Comparison of ENCODE assay signal across 9 cellular contexts in genomic region chr3:160485931-160486330, GRCh38. TPM values are rescaled to one million over a fixed set of nuclear protein-coding genes. Genes with fewer than 3 reads are reported as not detected.
DNase-seq lines count a peak whose midpoint lies in the region; ATAC-seq and TF ChIP-seq lines count a peak whose summit lies in the region.
"Had no signal": no experiment of that assay in that cellular context is flagged by ENCODE, and none has a peak within 500 bp of the region (broad histone marks: within the 10 kb centered on the region; RNA-seq: fewer than 3 reads in every experiment).

No MANE protein-coding gene starts in this region.

- CTCF ChIA-PET in CD8-positive, alpha-beta memory T cell (lab: Charles Lee), result interaction anchor here (2.4 kb wide), 1 partner anchor 36 kb away, joined by 8 read pairs; the partner anchor contains the start of gene TRIM59

- H3K79me2 ChIP-seq in GM23338 (replicated peaks; ENCODE audit: insufficient read depth), result no peaks in the 10 kb centered on the region

- peak overlapping the region in 6 of 7 donors; percentile 17 to 76 (median 62) for H3K4me3 Mint-ChIP-seq in CD8-positive, alpha-beta memory T cell
- no peak overlapping the region; the same call in 2 of the 3 replicates for H3K4me3 Mint-ChIP-seq in GM23338
- H3K4me3 Mint-ChIP-seq in natural killer cell treated with Interleukin-12 subunit alpha and Interleukin-12 subunit beta and Interleukin-15 and Interleukin-18, amount 100 ng/mL, for 72 hours, result peak overlapping the region; percentile 56

- peak; percentile 26; the same call in 2 of the 3 replicates for ATAC-seq in GM23338
- ATAC-seq in natural killer cell treated with Interleukin-12 subunit alpha and Interleukin-12 subunit beta and Interleukin-15 and Interleukin-18, amount 100 ng/mL, for 72 hours, result no peak

- H3K36me3 Mint-ChIP-seq in CD8-positive, alpha-beta memory T cell, result no peaks in the 10 kb centered on the region
- H3K36me3 Mint-ChIP-seq in GM23338 (ENCODE audit: low read depth), result no peaks in the 10 kb centered on the region
- no peaks in the 10 kb centered on the region for H3K36me3 Mint-ChIP-seq in natural killer cell treated with Interleukin-12 subunit alpha and Interleukin-12 subunit beta and Interleukin-15 and Interleukin-18, amount 100 ng/mL, for 72 hours

- H3K4me2 ChIP-seq in GM23338, result no peak overlapping the region

- intact Hi-C loops in head of caudate nucleus (cut with DNase I), result loop anchor here (10.0 kb wide), 1 partner anchor 71 kb away; no protein-coding TSS in a partner anchor

- no peak overlapping the region for H3K4me3 ChIP-seq in CD8-positive, alpha-beta memory T cell (ENCODE audit: low read length)
- H3K4me3 ChIP-seq in GM23338 (no peak overlapping the region), adipocyte (ENCODE audit: low read length) (peak overlapping the region; percentile 58)

- no peak for DNase-seq in CD8-positive, alpha-beta memory T cell
- no peak for DNase-seq in GM23338 (ENCODE audit: low spot score)
- no peak for DNase-seq in adipocyte (ENCODE audit: low read depth)
- no peak for DNase-seq in natural killer cell treated with Interleukin-12 subunit alpha and Interleukin-12 subunit beta and Interleukin-15 and Interleukin-18, amount 100 ng/mL, for 72 hours (ENCODE audit: low spot score)
- DNase-seq in SIG-M5 treated with dmso at 0.1 percent for 504 hours (lab: John Stamatoyannopoulos, UW; ENCODE audit: unreplicated experiment), result no peak
- no peak for DNase-seq in head of caudate nucleus
- no peak for DNase-seq in NCI-H526 (lab: John Stamatoyannopoulos, UW)
- DNase-seq in NCI-H226, result no peak
- DNase-seq: NCI-H1048 had no signal

- H4K20me1 ChIP-seq in GM23338 (replicated peaks; ENCODE audit: insufficient read depth), result no peaks in the 10 kb centered on the region

- no peak for TF ChIP-seq CTCF in GM23338 (conservative IDR thresholded peaks at IDR 0.05; ENCODE audit: low read depth in 2 of 2)

- H3K27ac ChIP-seq in CD8-positive, alpha-beta memory T cell (ENCODE audit: low read depth, low read length), result no peak overlapping the region
- H3K27ac ChIP-seq in GM23338 (ENCODE audit: low read depth), result no peak overlapping the region

- H3K9me3 ChIP-seq in CD8-positive, alpha-beta memory T cell (ENCODE audit: low read length), result no peaks in the 10 kb centered on the region
- no peaks in the 10 kb centered on the region for H3K9me3 ChIP-seq in adipocyte (ENCODE audit: control insufficient read depth, low read length)

- POLR2A ChIA-PET in CD8-positive, alpha-beta memory T cell (lab: Charles Lee), result no interaction called here

- no peak overlapping the region; the same call in 1 of the 2 replicates for H2AFZ ChIP-seq in GM23338

- H3K9me2 ChIP-seq in GM23338 (ENCODE audit: insufficient read depth), result no peaks in the 10 kb centered on the region

- H3K9ac ChIP-seq in adipocyte (ENCODE audit: low read length), result peak overlapping the region; percentile 55

- no peaks in the 10 kb centered on the region for H3K36me3 ChIP-seq in CD8-positive, alpha-beta memory T cell (ENCODE audit: insufficient read depth, low read length)
- H3K36me3 ChIP-seq in GM23338 (ENCODE audit: insufficient read depth), result no peaks in the 10 kb centered on the region
- H3K36me3 ChIP-seq in adipocyte (ENCODE audit: control insufficient read depth, insufficient read depth, low read length, severe bottlenecking), result no peaks in the 10 kb centered on the region

- H3K4me1 ChIP-seq in CD8-positive, alpha-beta memory T cell (ENCODE audit: insufficient read depth, low read length), result no peaks in the 10 kb centered on the region
- H3K4me1 ChIP-seq in GM23338 (ENCODE audit: insufficient read depth) (no peaks in the 10 kb centered on the region), adipocyte (ENCODE audit: control insufficient read depth, insufficient read depth, low read length) (peaks cover 5% of the 10 kb centered on the region)

- no peaks in the 10 kb centered on the region for H3K9me3 Mint-ChIP-seq in CD8-positive, alpha-beta memory T cell
- H3K9me3 Mint-ChIP-seq in GM23338, result no peaks in the 10 kb centered on the region
- H3K9me3 Mint-ChIP-seq in natural killer cell treated with Interleukin-12 subunit alpha and Interleukin-12 subunit beta and Interleukin-15 and Interleukin-18, amount 100 ng/mL, for 72 hours, result no peaks in the 10 kb centered on the region

- no peaks in the 10 kb centered on the region for H3K27me3 ChIP-seq in CD8-positive, alpha-beta memory T cell (ENCODE audit: insufficient read depth, low read length, poor library complexity, severe bottlenecking)
- H3K27me3 ChIP-seq in GM23338 (ENCODE audit: insufficient read depth) (no peaks in the 10 kb centered on the region), adipocyte (replicated peaks; ENCODE audit: control insufficient read depth, insufficient read depth, low read length) (no peaks in the 10 kb centered on the region)

- H3K4me1 Mint-ChIP-seq in CD8-positive, alpha-beta memory T cell, result peaks cover 2 to 9% (median 5%) of the 10 kb centered on the region in 3 donors
- peaks cover 3% of the 10 kb centered on the region; the same call in 1 of the 3 replicates for H3K4me1 Mint-ChIP-seq in GM23338
- H3K4me1 Mint-ChIP-seq in natural killer cell treated with Interleukin-12 subunit alpha and Interleukin-12 subunit beta and Interleukin-15 and Interleukin-18, amount 100 ng/mL, for 72 hours (ENCODE audit: low read depth in 2 of 2), result peaks cover 0 to 7% of the 10 kb centered on the region in 2 donors

- H3K27me3 Mint-ChIP-seq in CD8-positive, alpha-beta memory T cell, result peaks cover 2 to 10% of the 10 kb centered on the region in 2 donors
- peaks cover 4% of the 10 kb centered on the region for H3K27me3 Mint-ChIP-seq in GM23338 (ENCODE audit: insufficient read depth, low read depth, poor library complexity)
- peaks cover 7% of the 10 kb centered on the region in 2 donors for H3K27me3 Mint-ChIP-seq in natural killer cell treated with Interleukin-12 subunit alpha and Interleukin-12 subunit beta and Interleukin-15 and Interleukin-18, amount 100 ng/mL, for 72 hours

- H3K27ac Mint-ChIP-seq in CD8-positive, alpha-beta memory T cell, result no peak overlapping the region
- no peak overlapping the region for H3K27ac Mint-ChIP-seq in GM23338
- H3K27ac Mint-ChIP-seq in natural killer cell treated with Interleukin-12 subunit alpha and Interleukin-12 subunit beta and Interleukin-15 and Interleukin-18, amount 100 ng/mL, for 72 hours, result no peak overlapping the region

- no peaks in the 10 kb centered on the region for H3F3A ChIP-seq in GM23338 (replicated peaks; ENCODE audit: low read depth)

TF ChIP-seq in GM23338, 12 proteins besides CTCF, POLR2A, EP300 and RAD21 (continues in another document):
- TF ChIP-seq CREB1 (CRISPR knock-in tag; IDR thresholded peaks at IDR 0.05; ENCODE audit: low read depth) (no peak), EZH2 (IDR thresholded peaks at IDR 0.05; ENCODE audit: low read depth, unreplicated experiment) (no peak), STAT1 (IDR thresholded peaks at IDR 0.05; ENCODE audit: unreplicated experiment) (no peak)

RNA-seq across cellular contexts. Expression of gene TRIM59, which starts 36.3 kb away (rescaled TPM):
- total RNA-seq in CD8-positive, alpha-beta memory T cell, result 10 to 100 TPM; 30.7 to 31.4 TPM
- polyA plus RNA-seq in CD8-positive, alpha-beta memory T cell, result 25.1 TPM
- 46.2 and 49.4 TPM in 2 replicates for total RNA-seq in GM23338 (2014; rRNA removed; shearing (Covaris generic))
- polyA plus RNA-seq in GM23338 (2016; fragmentation: Nextera tagmentation; extraction: Ambion mirVana), result 79.9 and 98.6 TPM in 2 replicates
- total RNA-seq in natural killer cell treated with Interleukin-12 subunit alpha and Interleukin-12 subunit beta and Interleukin-15 and Interleukin-18, amount 100 ng/mL, for 72 hours, result 10 to 100 TPM; 22.6 to 30.5 TPM
